In the genomic region with DNA sequence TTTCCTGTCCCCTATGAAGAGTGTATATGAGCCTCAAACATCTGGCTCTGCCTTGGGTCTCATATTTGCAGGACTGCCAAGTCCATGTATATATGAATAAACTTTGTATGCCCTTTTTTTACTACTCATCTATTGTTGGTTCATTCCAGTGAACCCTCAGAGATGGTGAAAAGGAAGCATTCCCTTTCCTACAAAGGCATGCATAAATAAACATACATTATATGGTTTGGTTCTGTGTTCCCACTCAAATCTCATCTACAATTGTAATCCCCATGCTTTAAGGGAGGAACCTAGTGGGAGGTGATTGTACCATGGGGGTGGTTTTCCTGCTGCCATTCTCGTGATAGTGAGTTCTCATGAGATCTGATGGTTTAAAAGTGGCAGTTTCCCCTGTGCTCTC, we compare ENCODE assay signal across 1 cellular context.
TF ChIP-seq lines count a peak whose summit lies in the region.

No MANE protein-coding gene starts in this region.

TF ChIP-seq in HepG2, 621 proteins besides CTCF, POLR2A, EP300 and RAD21:
- TF ChIP-seq, protein P1, sequence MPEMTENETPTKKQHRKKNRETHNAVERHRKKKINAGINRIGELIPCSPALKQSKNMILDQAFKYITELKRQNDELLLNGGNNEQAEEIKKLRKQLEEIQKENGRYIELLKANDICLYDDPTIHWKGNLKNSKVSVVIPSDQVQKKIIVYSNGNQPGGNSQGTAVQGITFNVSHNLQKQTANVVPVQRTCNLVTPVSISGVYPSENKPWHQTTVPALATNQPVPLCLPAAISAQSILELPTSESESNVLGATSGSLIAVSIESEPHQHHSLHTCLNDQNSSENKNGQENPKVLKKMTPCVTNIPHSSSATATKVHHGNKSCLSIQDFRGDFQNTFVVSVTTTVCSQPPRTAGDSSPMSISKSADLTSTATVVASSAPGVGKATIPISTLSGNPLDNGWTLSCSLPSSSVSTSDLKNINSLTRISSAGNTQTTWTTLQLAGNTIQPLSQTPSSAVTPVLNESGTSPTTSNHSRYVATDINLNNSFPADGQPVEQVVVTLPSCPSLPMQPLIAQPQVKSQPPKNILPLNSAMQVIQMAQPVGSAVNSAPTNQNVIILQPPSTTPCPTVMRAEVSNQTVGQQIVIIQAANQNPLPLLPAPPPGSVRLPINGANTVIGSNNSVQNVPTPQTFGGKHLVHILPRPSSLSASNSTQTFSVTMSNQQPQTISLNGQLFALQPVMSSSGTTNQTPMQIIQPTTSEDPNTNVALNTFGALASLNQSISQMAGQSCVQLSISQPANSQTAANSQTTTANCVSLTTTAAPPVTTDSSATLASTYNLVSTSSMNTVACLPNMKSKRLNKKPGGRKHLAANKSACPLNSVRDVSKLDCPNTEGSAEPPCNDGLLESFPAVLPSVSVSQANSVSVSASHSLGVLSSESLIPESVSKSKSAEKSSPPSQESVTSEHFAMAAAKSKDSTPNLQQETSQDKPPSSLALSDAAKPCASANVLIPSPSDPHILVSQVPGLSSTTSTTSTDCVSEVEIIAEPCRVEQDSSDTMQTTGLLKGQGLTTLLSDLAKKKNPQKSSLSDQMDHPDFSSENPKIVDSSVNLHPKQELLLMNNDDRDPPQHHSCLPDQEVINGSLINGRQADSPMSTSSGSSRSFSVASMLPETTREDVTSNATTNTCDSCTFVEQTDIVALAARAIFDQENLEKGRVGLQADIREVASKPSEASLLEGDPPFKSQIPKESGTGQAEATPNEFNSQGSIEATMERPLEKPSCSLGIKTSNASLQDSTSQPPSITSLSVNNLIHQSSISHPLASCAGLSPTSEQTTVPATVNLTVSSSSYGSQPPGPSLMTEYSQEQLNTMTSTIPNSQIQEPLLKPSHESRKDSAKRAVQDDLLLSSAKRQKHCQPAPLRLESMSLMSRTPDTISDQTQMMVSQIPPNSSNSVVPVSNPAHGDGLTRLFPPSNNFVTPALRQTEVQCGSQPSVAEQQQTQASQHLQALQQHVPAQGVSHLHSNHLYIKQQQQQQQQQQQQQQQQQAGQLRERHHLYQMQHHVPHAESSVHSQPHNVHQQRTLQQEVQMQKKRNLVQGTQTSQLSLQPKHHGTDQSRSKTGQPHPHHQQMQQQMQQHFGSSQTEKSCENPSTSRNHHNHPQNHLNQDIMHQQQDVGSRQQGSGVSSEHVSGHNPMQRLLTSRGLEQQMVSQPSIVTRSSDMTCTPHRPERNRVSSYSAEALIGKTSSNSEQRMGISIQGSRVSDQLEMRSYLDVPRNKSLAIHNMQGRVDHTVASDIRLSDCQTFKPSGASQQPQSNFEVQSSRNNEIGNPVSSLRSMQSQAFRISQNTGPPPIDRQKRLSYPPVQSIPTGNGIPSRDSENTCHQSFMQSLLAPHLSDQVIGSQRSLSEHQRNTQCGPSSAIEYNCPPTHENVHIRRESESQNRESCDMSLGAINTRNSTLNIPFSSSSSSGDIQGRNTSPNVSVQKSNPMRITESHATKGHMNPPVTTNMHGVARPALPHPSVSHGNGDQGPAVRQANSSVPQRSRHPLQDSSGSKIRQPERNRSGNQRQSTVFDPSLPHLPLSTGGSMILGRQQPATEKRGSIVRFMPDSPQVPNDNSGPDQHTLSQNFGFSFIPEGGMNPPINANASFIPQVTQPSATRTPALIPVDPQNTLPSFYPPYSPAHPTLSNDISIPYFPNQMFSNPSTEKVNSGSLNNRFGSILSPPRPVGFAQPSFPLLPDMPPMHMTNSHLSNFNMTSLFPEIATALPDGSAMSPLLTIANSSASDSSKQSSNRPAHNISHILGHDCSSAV (CRISPR knock-in tag; IDR thresholded peaks at IDR 0.05; ENCODE audit: borderline replicate concordance), result no peak
- TF ChIP-seq, protein P2, sequence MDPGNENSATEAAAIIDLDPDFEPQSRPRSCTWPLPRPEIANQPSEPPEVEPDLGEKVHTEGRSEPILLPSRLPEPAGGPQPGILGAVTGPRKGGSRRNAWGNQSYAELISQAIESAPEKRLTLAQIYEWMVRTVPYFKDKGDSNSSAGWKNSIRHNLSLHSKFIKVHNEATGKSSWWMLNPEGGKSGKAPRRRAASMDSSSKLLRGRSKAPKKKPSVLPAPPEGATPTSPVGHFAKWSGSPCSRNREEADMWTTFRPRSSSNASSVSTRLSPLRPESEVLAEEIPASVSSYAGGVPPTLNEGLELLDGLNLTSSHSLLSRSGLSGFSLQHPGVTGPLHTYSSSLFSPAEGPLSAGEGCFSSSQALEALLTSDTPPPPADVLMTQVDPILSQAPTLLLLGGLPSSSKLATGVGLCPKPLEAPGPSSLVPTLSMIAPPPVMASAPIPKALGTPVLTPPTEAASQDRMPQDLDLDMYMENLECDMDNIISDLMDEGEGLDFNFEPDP (CRISPR knock-in tag; conservative IDR thresholded peaks at IDR 0.05), result no peak
- TF ChIP-seq HNF4A (CRISPR knock-in tag; IDR thresholded peaks at IDR 0.05), result no peak
- no peak for TF ChIP-seq TP53 (CRISPR knock-in tag; conservative IDR thresholded peaks at IDR 0.05)
- TF ChIP-seq ZNF766 (CRISPR knock-in tag; IDR thresholded peaks at IDR 0.05; ENCODE audit: borderline replicate concordance), result no peak
- TF ChIP-seq ZNF572 (CRISPR knock-in tag; IDR thresholded peaks at IDR 0.05), result no peak
- no peak for TF ChIP-seq DR1 (CRISPR knock-in tag; IDR thresholded peaks at IDR 0.05)
- TF ChIP-seq ZNF720 (CRISPR knock-in tag; IDR thresholded peaks at IDR 0.05), result no peak
- TF ChIP-seq CREB1 (IDR thresholded peaks at IDR 0.05), result no peak
- TF ChIP-seq CREB1 (CRISPR knock-in tag; IDR thresholded peaks at IDR 0.05), result no peak
- no peak for TF ChIP-seq RFXAP (CRISPR knock-in tag; IDR thresholded peaks at IDR 0.05; ENCODE audit: borderline replicate concordance)
- no peak for TF ChIP-seq DNMT3B (CRISPR knock-in tag; conservative IDR thresholded peaks at IDR 0.05)
- TF ChIP-seq SRY (CRISPR knock-in tag; IDR thresholded peaks at IDR 0.05), result no peak
- TF ChIP-seq, protein P3, sequence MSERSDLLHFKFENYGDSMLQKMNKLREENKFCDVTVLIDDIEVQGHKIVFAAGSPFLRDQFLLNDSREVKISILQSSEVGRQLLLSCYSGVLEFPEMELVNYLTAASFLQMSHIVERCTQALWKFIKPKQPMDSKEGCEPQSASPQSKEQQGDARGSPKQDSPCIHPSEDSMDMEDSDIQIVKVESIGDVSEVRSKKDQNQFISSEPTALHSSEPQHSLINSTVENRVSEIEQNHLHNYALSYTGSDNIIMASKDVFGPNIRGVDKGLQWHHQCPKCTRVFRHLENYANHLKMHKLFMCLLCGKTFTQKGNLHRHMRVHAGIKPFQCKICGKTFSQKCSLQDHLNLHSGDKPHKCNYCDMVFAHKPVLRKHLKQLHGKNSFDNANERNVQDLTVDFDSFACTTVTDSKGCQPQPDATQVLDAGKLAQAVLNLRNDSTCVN (CRISPR knock-in tag; IDR thresholded peaks at IDR 0.05; ENCODE audit: borderline replicate concordance), result no peak
- TF ChIP-seq, protein P4, sequence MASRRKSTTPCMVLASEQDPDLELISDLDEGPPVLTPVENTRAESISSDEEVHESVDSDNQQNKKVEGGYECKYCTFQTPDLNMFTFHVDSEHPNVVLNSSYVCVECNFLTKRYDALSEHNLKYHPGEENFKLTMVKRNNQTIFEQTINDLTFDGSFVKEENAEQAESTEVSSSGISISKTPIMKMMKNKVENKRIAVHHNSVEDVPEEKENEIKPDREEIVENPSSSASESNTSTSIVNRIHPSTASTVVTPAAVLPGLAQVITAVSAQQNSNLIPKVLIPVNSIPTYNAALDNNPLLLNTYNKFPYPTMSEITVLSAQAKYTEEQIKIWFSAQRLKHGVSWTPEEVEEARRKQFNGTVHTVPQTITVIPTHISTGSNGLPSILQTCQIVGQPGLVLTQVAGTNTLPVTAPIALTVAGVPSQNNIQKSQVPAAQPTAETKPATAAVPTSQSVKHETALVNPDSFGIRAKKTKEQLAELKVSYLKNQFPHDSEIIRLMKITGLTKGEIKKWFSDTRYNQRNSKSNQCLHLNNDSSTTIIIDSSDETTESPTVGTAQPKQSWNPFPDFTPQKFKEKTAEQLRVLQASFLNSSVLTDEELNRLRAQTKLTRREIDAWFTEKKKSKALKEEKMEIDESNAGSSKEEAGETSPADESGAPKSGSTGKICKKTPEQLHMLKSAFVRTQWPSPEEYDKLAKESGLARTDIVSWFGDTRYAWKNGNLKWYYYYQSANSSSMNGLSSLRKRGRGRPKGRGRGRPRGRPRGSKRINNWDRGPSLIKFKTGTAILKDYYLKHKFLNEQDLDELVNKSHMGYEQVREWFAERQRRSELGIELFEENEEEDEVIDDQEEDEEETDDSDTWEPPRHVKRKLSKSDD (CRISPR knock-in tag; IDR thresholded peaks at IDR 0.05; ENCODE audit: low read depth), result no peak
- TF ChIP-seq, protein P5, sequence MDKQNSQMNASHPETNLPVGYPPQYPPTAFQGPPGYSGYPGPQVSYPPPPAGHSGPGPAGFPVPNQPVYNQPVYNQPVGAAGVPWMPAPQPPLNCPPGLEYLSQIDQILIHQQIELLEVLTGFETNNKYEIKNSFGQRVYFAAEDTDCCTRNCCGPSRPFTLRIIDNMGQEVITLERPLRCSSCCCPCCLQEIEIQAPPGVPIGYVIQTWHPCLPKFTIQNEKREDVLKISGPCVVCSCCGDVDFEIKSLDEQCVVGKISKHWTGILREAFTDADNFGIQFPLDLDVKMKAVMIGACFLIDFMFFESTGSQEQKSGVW (CRISPR knock-in tag; IDR thresholded peaks at IDR 0.05; ENCODE audit: borderline replicate concordance), result no peak
- no peak for TF ChIP-seq JDP2 (CRISPR knock-in tag; IDR thresholded peaks at IDR 0.05; ENCODE audit: borderline replicate concordance)
- no peak for TF ChIP-seq ZNF629 (CRISPR knock-in tag; conservative IDR thresholded peaks at IDR 0.05)
- TF ChIP-seq, protein P6, sequence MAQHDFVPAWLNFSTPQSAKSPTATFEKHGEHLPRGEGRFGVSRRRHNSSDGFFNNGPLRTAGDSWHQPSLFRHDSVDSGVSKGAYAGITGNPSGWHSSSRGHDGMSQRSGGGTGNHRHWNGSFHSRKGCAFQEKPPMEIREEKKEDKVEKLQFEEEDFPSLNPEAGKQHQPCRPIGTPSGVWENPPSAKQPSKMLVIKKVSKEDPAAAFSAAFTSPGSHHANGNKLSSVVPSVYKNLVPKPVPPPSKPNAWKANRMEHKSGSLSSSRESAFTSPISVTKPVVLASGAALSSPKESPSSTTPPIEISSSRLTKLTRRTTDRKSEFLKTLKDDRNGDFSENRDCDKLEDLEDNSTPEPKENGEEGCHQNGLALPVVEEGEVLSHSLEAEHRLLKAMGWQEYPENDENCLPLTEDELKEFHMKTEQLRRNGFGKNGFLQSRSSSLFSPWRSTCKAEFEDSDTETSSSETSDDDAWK (CRISPR knock-in tag; IDR thresholded peaks at IDR 0.05), result no peak
TF ChIP-seq in HepG2: peak in this region for 0.
